ENCODE assay signal across 17 cellular contexts in the genomic region with DNA sequence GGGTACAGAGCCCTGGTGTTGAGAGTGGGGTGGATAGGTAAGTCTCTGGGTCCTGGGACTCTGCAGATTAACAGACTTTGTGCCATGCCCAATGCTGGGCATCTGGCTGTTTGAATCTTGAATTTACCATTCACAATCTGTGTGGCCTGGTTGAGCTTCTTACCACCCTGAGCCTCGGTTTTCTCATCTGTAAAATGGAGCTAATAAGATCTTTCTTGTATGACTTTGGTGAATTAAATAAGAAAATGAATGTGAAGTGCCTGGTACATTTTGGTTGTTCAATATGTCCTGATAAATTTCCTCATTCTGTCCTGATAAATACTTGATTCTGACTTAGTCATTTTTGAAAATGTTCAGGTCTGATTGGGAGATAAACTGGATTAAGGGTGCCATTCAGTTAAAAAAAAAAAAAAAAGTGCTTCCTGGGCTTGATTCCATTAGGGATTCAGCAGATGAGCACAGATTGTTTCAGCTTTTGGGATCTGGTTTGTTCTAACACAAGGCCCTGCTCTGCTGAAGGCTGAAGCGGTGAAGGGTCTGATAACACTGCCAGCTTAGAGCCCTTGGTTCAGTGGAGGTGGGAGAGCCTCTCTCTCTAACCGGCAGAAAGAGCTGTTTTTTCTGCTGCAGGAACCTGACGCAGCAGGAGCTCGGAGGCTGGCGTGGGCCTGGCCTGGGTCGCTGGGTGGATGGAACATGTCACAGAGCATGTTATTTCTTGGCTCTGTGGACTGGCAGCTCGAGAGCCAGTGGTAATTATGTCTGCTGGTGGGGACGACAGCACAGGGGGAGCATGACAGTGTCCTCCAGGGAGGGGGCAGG. TPM values are rescaled to one million over a fixed set of nuclear protein-coding genes. Genes with fewer than 3 reads are reported as not detected.
DNase-seq lines count a peak whose midpoint lies in the region; TF ChIP-seq lines count a peak whose summit lies in the region.
"Had no signal": no experiment of that assay in that cellular context is flagged by ENCODE, and none has a peak within 500 bp of the region (broad histone marks: within the 10 kb centered on the region; RNA-seq: fewer than 3 reads in every experiment).

No MANE protein-coding gene starts in this region.

- H3K9me3 Mint-ChIP-seq in chondrocyte (ENCODE audit: low read depth), result no peaks in the 10 kb centered on the region
- H3K9me3 Mint-ChIP-seq: activated CD8-positive, alpha-beta T cell treated with anti-CD3 and anti-CD28 coated beads for 36 hours; activated T-helper 2 cell treated with anti-CD3 and anti-CD28 coated beads, Interferon-gamma antibody, Interleukin-2, Interleukin-4, amounts not matched to agents 10 μg/mL and 5 μg/mL and 100 μg/mL, durations not matched to agents 14 hours and 24 hours and 36 hours; stimulated activated naive CD8-positive, alpha-beta T cell treated with anti-CD3 and anti-CD28 coated beads, Interleukin-15, amount 100 ng/mL, for 72 hours had no signal

- CTCF ChIA-PET in SK-N-SH (lab: Yijun Ruan, JAX), result interaction anchor here (0.8 to 5.1 kb wide), 10 partner anchors 9 to 345 kb away, joined by 3 to 36 read pairs (median 5); no protein-coding TSS in a partner anchor

- H3F3A ChIP-seq in SK-N-SH (replicated peaks; ENCODE audit: insufficient read depth), result no peaks in the 10 kb centered on the region

- H3K9ac ChIP-seq in SK-N-SH, result no peak overlapping the region

- POLR2A ChIA-PET in SK-N-SH (lab: Yijun Ruan, JAX), result interaction anchor here (0.5 to 3.9 kb wide), 22 partner anchors 11 to 403 kb away, joined by 3 to 19 read pairs (median 4); a partner anchor contains a TSS

- H3K27me3 Mint-ChIP-seq in chondrocyte (ENCODE audit: low read depth), result no peaks in the 10 kb centered on the region
- H3K27me3 Mint-ChIP-seq: activated CD8-positive, alpha-beta T cell treated with anti-CD3 and anti-CD28 coated beads for 36 hours; stimulated activated naive CD8-positive, alpha-beta T cell treated with anti-CD3 and anti-CD28 coated beads, Interleukin-15, amount 100 ng/mL, for 72 hours had no signal

- no peak overlapping the region for H3K4me3 ChIP-seq in SK-N-SH (ENCODE audit: low read depth in 2 of 2, low read length in 1 of 2)
- H3K4me3 ChIP-seq: mucosa of descending colon, pancreas, spleen had no signal

- peaks cover 11 to 14% of the 10 kb centered on the region in 2 experiments for H3K36me3 ChIP-seq in SK-N-SH (replicated peaks in 1 of 2; ENCODE audit: control insufficient read depth in 1 of 2, insufficient read depth in 2 of 2, low read length in 1 of 2)

- peak in 1 of 2 experiments; percentile 73; a peak in 2 of 4 replicates for TF ChIP-seq EP300 in SK-N-SH (IDR thresholded peaks at IDR 0.05; ENCODE audit: borderline replicate concordance in 1 of 2, low read depth in 1 of 2, low read length in 1 of 2)

- H3K79me2 ChIP-seq in SK-N-SH (ENCODE audit: insufficient read depth), result no peaks in the 10 kb centered on the region

- peaks cover 37% of the 10 kb centered on the region for H3K36me3 Mint-ChIP-seq in chondrocyte (ENCODE audit: low read depth)

- H3K9me3 ChIP-seq in SK-N-SH, result no peaks in the 10 kb centered on the region
- H3K9me3 ChIP-seq: mucosa of descending colon, pancreas, spleen had no signal

- H3K9me2 ChIP-seq in SK-N-SH, result no peaks in the 10 kb centered on the region

- H3K4me3 Mint-ChIP-seq in chondrocyte (ENCODE audit: unreplicated experiment), result no peak overlapping the region
- H3K4me3 Mint-ChIP-seq: activated CD8-positive, alpha-beta T cell treated with anti-CD3 and anti-CD28 coated beads for 36 hours had no signal

- no peak overlapping the region for H3K4me2 ChIP-seq in SK-N-SH

- WGBS in SK-N-SH (ENCODE audit: low lambda C conversion rate), result 74% methylated on average over 8 of the region's 9 CpGs

- no peak overlapping the region for H2AFZ ChIP-seq in SK-N-SH (ENCODE audit: low read depth)

- H3K27ac Mint-ChIP-seq in chondrocyte (ENCODE audit: unreplicated experiment), result no peak overlapping the region
- H3K27ac Mint-ChIP-seq: activated CD8-positive, alpha-beta T cell treated with anti-CD3 and anti-CD28 coated beads for 36 hours; activated T-helper 2 cell treated with anti-CD3 and anti-CD28 coated beads, Interferon-gamma antibody, Interleukin-2, Interleukin-4, amounts not matched to agents 10 μg/mL and 5 μg/mL and 100 μg/mL, durations not matched to agents 14 hours and 24 hours and 36 hours had no signal

- peak; percentile 52 for TF ChIP-seq RAD21 in SK-N-SH (IDR thresholded peaks at IDR 0.05; ENCODE audit: low read length)

- H3K27ac ChIP-seq in SK-N-SH (ENCODE audit: low read depth in 2 of 2, low read length in 1 of 2) (peak overlapping the region; percentile 31 to 99; a peak in 3 of 4 replicates), temporal lobe (ENCODE audit: low read depth, low read length) (peak overlapping the region; percentile 99)
- H3K27ac ChIP-seq: pancreas, spleen had no signal

- no peaks in the 10 kb centered on the region for H3K27me3 ChIP-seq in SK-N-SH (ENCODE audit: insufficient read depth)
- H3K27me3 ChIP-seq: pancreas, spleen had no signal

- peaks cover 9 to 89% of the 10 kb centered on the region in 2 experiments; a peak in 3 of 4 replicates for H3K4me1 ChIP-seq in SK-N-SH (ENCODE audit: control insufficient read depth in 1 of 2, insufficient read depth in 2 of 2, low read depth in 1 of 2, low read length in 1 of 2)
- H3K4me1 ChIP-seq: pancreas had no signal

- no peak for TF ChIP-seq CTCF in SK-N-SH (IDR thresholded peaks at IDR 0.05)
- no peak for TF ChIP-seq CTCF in chondrocyte (IDR thresholded peaks at IDR 0.05)

- peaks cover 33% of the 10 kb centered on the region for H3K4me1 Mint-ChIP-seq in chondrocyte (ENCODE audit: low read depth)

- DNase-seq in SK-N-SH (peak; percentile 79), cerebellar cortex (ENCODE audit: low spot score) (peak; percentile 58), left kidney (ENCODE audit: low read depth, low spot score) (peak; percentile 31), chondrocyte (ENCODE audit: low spot score) (no peak)
- no peak for DNase-seq in stimulated activated CD4-positive, alpha-beta T cell treated with anti-CD3 and anti-CD28 coated beads, Interleukin-15, amount 100 ng/mL, for 24 hours
- DNase-seq in activated T-cell treated with anti-CD3 and anti-CD28 coated beads, Interleukin-2, amount 50 U/mL, for 1 hour, result no peak
- DNase-seq: activated CD8-positive, alpha-beta T cell treated with anti-CD3 and anti-CD28 coated beads for 36 hours; DMS 273 treated with DMSO at 0.1 percent for 48 hours; kidney; mucosa of descending colon; NCI-H1436 treated with DMSO at 0.1 percent for 48 hours; NCI-H446; spleen; stimulated activated naive CD8-positive, alpha-beta T cell treated with anti-CD3 and anti-CD28 coated beads, Interleukin-15, amount 100 ng/mL, for 72 hours had no signal

- no peaks in the 10 kb centered on the region for H4K20me1 ChIP-seq in SK-N-SH (ENCODE audit: insufficient read depth)

TF ChIP-seq in SK-N-SH, 30 proteins besides CTCF, POLR2A, EP300 and RAD21:
- TF ChIP-seq FOXJ3 (CRISPR knock-in tag; IDR thresholded peaks at IDR 0.05) (peak; percentile 50; the same call in 1 of the 2 replicates), TCF12 (IDR thresholded peaks at IDR 0.05) (peak; percentile 31; the same call in 1 of the 2 replicates), MXI1 (IDR thresholded peaks at IDR 0.05; ENCODE audit: low read depth, low read length) (peak; percentile 59; the same call in 1 of the 2 replicates), RFX5 (IDR thresholded peaks at IDR 0.05; ENCODE audit: low read length) (peak; percentile 50; the same call in 1 of the 2 replicates), GATA2 (CRISPR knock-in tag; IDR thresholded peaks at IDR 0.05) (peak; percentile 91), FOXM1 (IDR thresholded peaks at IDR 0.05; ENCODE audit: low read depth) (no peak), TAF1 (IDR thresholded peaks at IDR 0.05; ENCODE audit: borderline replicate concordance, low read depth, low read length) (no peak), SIN3A (IDR thresholded peaks at IDR 0.05; ENCODE audit: borderline replicate concordance, low read depth, low read length) (no peak), RCOR1 (IDR thresholded peaks at IDR 0.05; ENCODE audit: low read length) (peak; percentile 40), CHD2 (IDR thresholded peaks at IDR 0.05; ENCODE audit: low read length, partially characterized antibody) (peak; percentile 38)
- TF ChIP-seq, protein P1, sequence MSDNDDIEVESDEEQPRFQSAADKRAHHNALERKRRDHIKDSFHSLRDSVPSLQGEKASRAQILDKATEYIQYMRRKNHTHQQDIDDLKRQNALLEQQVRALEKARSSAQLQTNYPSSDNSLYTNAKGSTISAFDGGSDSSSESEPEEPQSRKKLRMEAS (IDR thresholded peaks at IDR 0.05; ENCODE audit: low read depth), result no peak

RNA-seq across cellular contexts. Expression of a gene that starts 59.0 kb away (rescaled TPM):
- 9.3 and 12.8 TPM in 2 replicates for polyA plus RNA-seq in SK-N-SH (2012; rRNA removed)
- polyA plus RNA-seq in SK-N-SH (2012; cell fraction: cytosol; rRNA removed), result 5.3 and 7.9 TPM in 2 replicates
- polyA plus RNA-seq in SK-N-SH (2012; cell fraction: nucleus; rRNA removed), result 45.7 and 49.6 TPM in 2 replicates
- 5.2 TPM for total RNA-seq in temporal lobe
- 17.0 to 29.8 TPM (median 19.5 TPM) in 3 replicates for total RNA-seq in chondrocyte

Comparison
In these comparisons a context has a peak if more than half of its experiments do, and no peak if none do; other contexts are left out.
1. DNase-seq: peak in SK-N-SH (single experiment), cerebellar cortex (single experiment) and left kidney (single experiment); none in stimulated activated CD4-positive, alpha-beta T cell treated with anti-CD3 and anti-CD28 coated beads, Interleukin-15, amount 100 ng/mL, for 24 hours (single experiment), activated T-cell treated with anti-CD3 and anti-CD28 coated beads, Interleukin-2, amount 50 U/mL, for 1 hour (single experiment) and chondrocyte (single experiment).